In the genomic region with DNA sequence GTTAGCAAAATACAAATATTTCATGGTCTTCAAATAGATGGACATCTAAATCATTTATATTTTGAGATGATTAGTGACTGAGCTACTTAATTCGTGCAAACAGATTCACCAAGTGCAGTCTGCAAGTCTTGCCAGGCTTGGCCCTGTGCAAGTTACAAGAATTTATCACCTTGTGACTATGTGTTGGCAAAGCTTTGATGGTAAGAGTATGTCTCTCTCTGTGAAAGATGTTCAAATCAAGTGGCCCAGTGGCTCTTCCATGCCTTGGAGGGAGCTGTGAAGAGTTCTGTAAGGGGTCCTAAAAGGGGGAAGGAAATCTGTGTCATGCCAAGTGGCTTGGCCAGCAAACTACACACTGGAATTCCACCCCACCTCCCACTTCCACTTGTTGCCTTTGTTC, we compare ENCODE assay signal across 23 cellular contexts.
"Had no signal": no experiment of that assay in that cellular context is flagged by ENCODE, and none has a peak within 500 bp of the region (broad histone marks: within the 10 kb centered on the region; RNA-seq: fewer than 3 reads in every experiment).

No MANE protein-coding gene starts in this region.

- H3K9me3 Mint-ChIP-seq: effector memory CD8-positive, alpha-beta T cell; mesothelial cell of epicardium had no signal

- ATAC-seq: effector memory CD8-positive, alpha-beta T cell; esophagus mucosa; foreskin keratinocyte; gastroesophageal sphincter; heart left ventricle; left cardiac atrium; left lung; left ventricle myocardium superior; mucosa of descending colon had no signal

- H3K27me3 Mint-ChIP-seq: naive B cell had no signal

- H3K36me3 Mint-ChIP-seq: mesothelial cell of epicardium, naive B cell had no signal

- H3K36me3 ChIP-seq: colonic mucosa, esophagus squamous epithelium, gastroesophageal sphincter, heart left ventricle, left lung, lower lobe of right lung had no signal

- H3K4me3 Mint-ChIP-seq: dendritic cell treated with granulocyte-macrophage colony-stimulating factor and Interleukin-4, amounts not matched to agents 40 ng/mL and 50 ng/mL, for 4 days; effector memory CD8-positive, alpha-beta T cell; endodermal cell; mesothelial cell of epicardium; naive B cell had no signal

- H3K4me3 ChIP-seq: colonic mucosa, esophagus squamous epithelium, gastroesophageal sphincter, heart left ventricle, hepatocyte, left lung, lower lobe of right lung, mucosa of descending colon had no signal

- H3K27ac ChIP-seq: colonic mucosa, epithelial cell of prostate, esophagus squamous epithelium, foreskin keratinocyte, gastroesophageal sphincter, heart left ventricle, hepatocyte, left lung, lower lobe of right lung had no signal

- DNase-seq: colonic mucosa; cortex of kidney; effector CD8-positive, alpha-beta T cell; effector memory CD8-positive, alpha-beta T cell; endodermal cell; erythroblast; esophagus squamous epithelium; foreskin keratinocyte; heart left ventricle; hypothalamus; left cardiac atrium; left lung; left ventricle myocardium superior; lower lobe of right lung; mesenchymal stem cell; mucosa of descending colon; naive B cell had no signal

- H3K27ac Mint-ChIP-seq: dendritic cell treated with granulocyte-macrophage colony-stimulating factor and Interleukin-4, amounts not matched to agents 40 ng/mL and 50 ng/mL, for 4 days; effector memory CD8-positive, alpha-beta T cell; endodermal cell; mesothelial cell of epicardium had no signal

- H3K27me3 ChIP-seq: colonic mucosa, foreskin keratinocyte had no signal

- H3K4me1 Mint-ChIP-seq: naive B cell had no signal

- H3K4me1 ChIP-seq: colonic mucosa, esophagus squamous epithelium, foreskin keratinocyte, gastroesophageal sphincter, heart left ventricle, left lung, lower lobe of right lung had no signal

- H3K9me3 ChIP-seq: colonic mucosa, mucosa of descending colon had no signal
